8 cellular contexts compared by ENCODE assay signal in genomic region chr3:107525101-107525953, GRCh38. TPM values are rescaled to one million over a fixed set of nuclear protein-coding genes. Genes with fewer than 3 reads are reported as not detected.
DNase-seq lines count a peak whose midpoint lies in the region; ATAC-seq and TF ChIP-seq lines count a peak whose summit lies in the region.

No MANE protein-coding gene starts in this region.

- peaks cover 5% of the 10 kb centered on the region for H3K36me3 Mint-ChIP-seq in activated T-cell treated with anti-CD3 and anti-CD28 coated beads, Interleukin-2, amount 50 U/mL, for 4 hours (ENCODE audit: insufficient read depth)

- DNase-seq in NCI-H2227 treated with DMSO at 0.1 percent for 48 hours (lab: John Stamatoyannopoulos, UW), result peak; percentile 8
- DNase-seq in NCI-H2227 (lab: John Stamatoyannopoulos, UW; ENCODE audit: unreplicated experiment), result no peak
- DNase-seq in NCI-H526 (lab: John Stamatoyannopoulos, UW), result peak; percentile 34 to 43
- peak; percentile 6 for DNase-seq in activated T-cell treated with anti-CD3 and anti-CD28 coated beads, Interleukin-2, amount 50 U/mL, for 4 hours
- DNase-seq in fibroblast of gingiva (ENCODE audit: low read depth), result peak; percentile 44
- DNase-seq in suprapubic skin (ENCODE audit: low spot score in 2 of 2), result peak; percentile 64 to 84

- H3K9ac ChIP-seq in muscle layer of colon (ENCODE audit: low read length), result peak overlapping the region; percentile 47

- H3K4me3 ChIP-seq in muscle layer of colon (ENCODE audit: low read depth in 1 of 2, low read length in 2 of 2) (peak overlapping the region; percentile 82 to 93), suprapubic skin (peak overlapping the region; percentile 93)

- H3K4me3 Mint-ChIP-seq in activated T-cell treated with anti-CD3 and anti-CD28 coated beads, Interleukin-2, amount 50 U/mL, for 4 hours, result peak overlapping the region; percentile 92

- ATAC-seq in activated T-cell treated with anti-CD3 and anti-CD28 coated beads, Interleukin-2, amount 50 U/mL, for 4 hours, result peak; percentile 8 to 16
- ATAC-seq in GM21360 (IDR thresholded peaks at IDR 0.05; ENCODE audit: unreplicated experiment), result no peak

- no peak for TF ChIP-seq POLR2A in suprapubic skin (IDR thresholded peaks at IDR 0.05)

- H3K36me3 ChIP-seq in muscle layer of colon (ENCODE audit: insufficient read depth, low read length), result peaks cover 3% of the 10 kb centered on the region
- no peaks in the 10 kb centered on the region for H3K36me3 ChIP-seq in suprapubic skin

- peaks cover 19% of the 10 kb centered on the region for H3K4me1 ChIP-seq in muscle layer of colon (ENCODE audit: insufficient read depth, low read length)
- H3K4me1 ChIP-seq in suprapubic skin, result peaks cover 14% of the 10 kb centered on the region

- H3K4me1 Mint-ChIP-seq in activated T-cell treated with anti-CD3 and anti-CD28 coated beads, Interleukin-2, amount 50 U/mL, for 4 hours (ENCODE audit: low read depth), result peaks cover 37% of the 10 kb centered on the region

- no peaks in the 10 kb centered on the region for H3K9me3 ChIP-seq in muscle layer of colon (ENCODE audit: low read length)
- H3K9me3 ChIP-seq in suprapubic skin, result no peaks in the 10 kb centered on the region

- TF ChIP-seq EP300 in suprapubic skin (IDR thresholded peaks at IDR 0.05), result no peak

- WGBS in suprapubic skin, result 2% methylated on average over 17 of the region's 66 CpGs

- TF ChIP-seq CTCF in suprapubic skin (IDR thresholded peaks at IDR 0.05), result no peak

- H3K27ac ChIP-seq in muscle layer of colon (ENCODE audit: low read depth, low read length), result peak overlapping the region; percentile 63
- peak overlapping the region; percentile 87 for H3K27ac ChIP-seq in suprapubic skin

- H3K9me3 Mint-ChIP-seq in activated T-cell treated with anti-CD3 and anti-CD28 coated beads, Interleukin-2, amount 50 U/mL, for 4 hours, result no peaks in the 10 kb centered on the region

- H3K27me3 ChIP-seq in muscle layer of colon (ENCODE audit: control insufficient read depth in 1 of 2, insufficient read depth in 2 of 2, low read length in 2 of 2) (no peaks in the 10 kb centered on the region), suprapubic skin (no peaks in the 10 kb centered on the region)

- no peaks in the 10 kb centered on the region for H3K27me3 Mint-ChIP-seq in activated T-cell treated with anti-CD3 and anti-CD28 coated beads, Interleukin-2, amount 50 U/mL, for 4 hours (ENCODE audit: low read depth)

RNA-seq across cellular contexts. Expression of gene BBX, which starts 2.6 kb away (rescaled TPM):
- 10 to 100 TPM; 37.1 to 42.8 (median 39.0) TPM for total RNA-seq in activated T-cell treated with anti-CD3 and anti-CD28 coated beads, Interleukin-2, amount 50 U/mL, for 4 hours
- 10 to 100 TPM; 24.2 to 68.7 (median 38.0) TPM for total RNA-seq in suprapubic skin
